ENCODE assay signal across 15 cellular contexts in the genomic region with DNA sequence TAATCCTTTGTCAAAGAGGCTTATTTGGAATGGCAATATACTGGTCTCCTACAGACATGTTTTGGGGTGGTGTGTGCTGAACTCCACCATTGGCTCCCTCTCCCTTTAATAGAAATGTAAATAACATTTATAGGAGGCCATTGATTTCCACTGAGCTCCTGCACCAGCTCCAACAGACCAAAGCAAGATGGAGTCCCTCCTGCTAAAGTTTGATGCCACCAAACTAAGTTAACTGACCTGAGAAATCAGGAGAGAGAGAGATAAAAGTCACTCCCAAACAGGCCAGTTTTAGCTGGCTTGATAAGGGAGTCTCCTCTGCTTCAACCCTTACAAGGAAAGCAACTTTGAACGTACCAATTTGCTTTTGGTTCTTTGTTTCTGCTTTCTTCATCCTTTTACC. TPM values are rescaled to one million over a fixed set of nuclear protein-coding genes. Genes with fewer than 3 reads are reported as not detected.
A peak's percentile ranks its signal among the peaks of the same experiment; 100 is the strongest.
DNase-seq lines count a peak whose midpoint lies in the region; TF ChIP-seq lines count a peak whose summit lies in the region.
"Had no signal": no experiment of that assay in that cellular context is flagged by ENCODE, and none has a peak within 500 bp of the region (broad histone marks: within the 10 kb centered on the region; RNA-seq: fewer than 3 reads in every experiment).

No MANE protein-coding gene starts in this region.

- H3K9ac ChIP-seq in HUES48 (ENCODE audit: low read depth, low read length), result peak overlapping the region; percentile 59; the same call in 1 of the 2 replicates
- H3K9ac ChIP-seq in Loucy (ENCODE audit: low read depth, low read length, poor library complexity, severe bottlenecking), result no peak overlapping the region
- H3K9ac ChIP-seq in iPS-20b (ENCODE audit: low read depth, low read length), result peak overlapping the region; percentile 39; the same call in 1 of the 2 replicates

- no peaks in the 10 kb centered on the region for H3K36me3 ChIP-seq in HUES48 (ENCODE audit: control insufficient read depth, insufficient read depth, low read length)
- H3K36me3 ChIP-seq in Loucy (ENCODE audit: insufficient read depth, low read length), result no peaks in the 10 kb centered on the region
- no peaks in the 10 kb centered on the region for H3K36me3 ChIP-seq in iPS-20b (ENCODE audit: insufficient read depth, low read depth, low read length)

- H3K79me2 ChIP-seq in Loucy (ENCODE audit: insufficient read depth, low read length), result no peaks in the 10 kb centered on the region

- no peaks in the 10 kb centered on the region for H3K27me3 Mint-ChIP-seq in activated T-helper 1 cell treated with anti-CD3 and anti-CD28 coated beads, Interleukin-12 subunit alpha, Interleukin-12 subunit beta, Interleukin-2, Interleukin-4 antibody, amounts not matched to agents 30 ng/mL and 10 ng/mL and 1 ng/mL, durations not matched to agents 14 hours and 24 hours and 36 hours (ENCODE audit: insufficient read depth)

- H3K9me3 Mint-ChIP-seq in activated T-helper 1 cell treated with anti-CD3 and anti-CD28 coated beads, Interleukin-12 subunit alpha, Interleukin-12 subunit beta, Interleukin-2, Interleukin-4 antibody, amounts not matched to agents 30 ng/mL and 10 ng/mL and 1 ng/mL, durations not matched to agents 14 hours and 24 hours and 36 hours, result peaks cover 5% of the 10 kb centered on the region

- no peak overlapping the region for H3K27ac Mint-ChIP-seq in activated T-helper 1 cell treated with anti-CD3 and anti-CD28 coated beads, Interleukin-12 subunit alpha, Interleukin-12 subunit beta, Interleukin-2, Interleukin-4 antibody, amounts not matched to agents 30 ng/mL and 10 ng/mL and 1 ng/mL, durations not matched to agents 14 hours and 24 hours and 36 hours

- intact Hi-C loops in activated T-helper 1 cell treated with anti-CD3 and anti-CD28 coated beads, Interleukin-12 subunit alpha, Interleukin-12 subunit beta, Interleukin-2, Interleukin-4 antibody, amounts not matched to agents 30 ng/mL and 10 ng/mL and 1 ng/mL, durations not matched to agents 14 hours and 24 hours and 36 hours (cut with micrococcal nuclease), result loop anchor here (10.0 kb wide), 1 partner anchor 935 kb away; a partner anchor contains a TSS

- H3K4me1 ChIP-seq in HUES48 (ENCODE audit: control insufficient read depth, insufficient read depth, low read length), result peaks cover 23% of the 10 kb centered on the region
- H3K4me1 ChIP-seq in Loucy (ENCODE audit: insufficient read depth, low read length, poor library complexity, severe bottlenecking), result no peaks in the 10 kb centered on the region
- peaks cover 18% of the 10 kb centered on the region; the same call in 1 of the 2 replicates for H3K4me1 ChIP-seq in iPS-20b (ENCODE audit: insufficient read depth, low read length)

- no peaks in the 10 kb centered on the region for H4K20me1 ChIP-seq in Loucy (ENCODE audit: insufficient read depth, low read length, poor library complexity, severe bottlenecking)

- DNase-seq in activated T-helper 1 cell treated with anti-CD3 and anti-CD28 coated beads, Interleukin-12 subunit alpha, Interleukin-12 subunit beta, Interleukin-2, Interleukin-4 antibody, amounts not matched to agents 30 ng/mL and 10 ng/mL and 1 ng/mL, durations not matched to agents 14 hours and 24 hours and 36 hours (ENCODE audit: low spot score), result no peak
- DNase-seq in T-helper 1 cell, result no peak
- DNase-seq in hepatic stellate cell (ENCODE audit: low spot score), result no peak
- DNase-seq: C1 segment of cervical spinal cord; Calu3; CD4-positive, alpha-beta memory T cell; COR-L47; DMS53; DMS79 treated with DMSO at 0.1 percent for 48 hours; GF-D8; GOT3; H7 had no signal

- no peak overlapping the region for H3K4me2 ChIP-seq in Loucy (ENCODE audit: low read depth, low read length, poor library complexity, severe bottlenecking)

- H2AFZ ChIP-seq in Loucy (ENCODE audit: low read length), result peak overlapping the region; percentile 52; the same call in 1 of the 2 replicates

- H3K36me3 Mint-ChIP-seq in activated T-helper 1 cell treated with anti-CD3 and anti-CD28 coated beads, Interleukin-12 subunit alpha, Interleukin-12 subunit beta, Interleukin-2, Interleukin-4 antibody, amounts not matched to agents 30 ng/mL and 10 ng/mL and 1 ng/mL, durations not matched to agents 14 hours and 24 hours and 36 hours (ENCODE audit: low read depth), result no peaks in the 10 kb centered on the region
- H3K36me3 Mint-ChIP-seq: CD4-positive, alpha-beta memory T cell had no signal

- H3K9me2 ChIP-seq in Loucy (replicated peaks; ENCODE audit: low read depth, low read length), result no peaks in the 10 kb centered on the region

- H3K27me3 ChIP-seq in HUES48 (ENCODE audit: control insufficient read depth, insufficient read depth, low read length) (no peaks in the 10 kb centered on the region), Loucy (ENCODE audit: insufficient read depth, low read length, poor library complexity, severe bottlenecking) (no peaks in the 10 kb centered on the region), iPS-20b (ENCODE audit: insufficient read depth, low read length) (no peaks in the 10 kb centered on the region)

- H3K4me3 ChIP-seq in HUES48 (ENCODE audit: low read depth, low read length) (no peak overlapping the region), Loucy (ENCODE audit: low read length, poor library complexity, severe bottlenecking) (no peak overlapping the region), iPS-20b (ENCODE audit: low read length) (no peak overlapping the region)

- peak overlapping the region; percentile 64 for H3K27ac ChIP-seq in HUES48 (ENCODE audit: low read depth, low read length)
- H3K27ac ChIP-seq in iPS-20b (ENCODE audit: low read length), result peak overlapping the region; percentile 76

- H3K4me1 Mint-ChIP-seq in activated T-helper 1 cell treated with anti-CD3 and anti-CD28 coated beads, Interleukin-12 subunit alpha, Interleukin-12 subunit beta, Interleukin-2, Interleukin-4 antibody, amounts not matched to agents 30 ng/mL and 10 ng/mL and 1 ng/mL, durations not matched to agents 14 hours and 24 hours and 36 hours (ENCODE audit: low read depth), result no peaks in the 10 kb centered on the region
- H3K4me1 Mint-ChIP-seq: CD4-positive, alpha-beta memory T cell had no signal

- no peak for TF ChIP-seq CTCF in Loucy (conservative IDR thresholded peaks at IDR 0.05; ENCODE audit: low read length)

- H3K4me3 Mint-ChIP-seq in activated T-helper 1 cell treated with anti-CD3 and anti-CD28 coated beads, Interleukin-12 subunit alpha, Interleukin-12 subunit beta, Interleukin-2, Interleukin-4 antibody, amounts not matched to agents 30 ng/mL and 10 ng/mL and 1 ng/mL, durations not matched to agents 14 hours and 24 hours and 36 hours, result no peak overlapping the region
- H3K4me3 Mint-ChIP-seq: CD4-positive, alpha-beta memory T cell had no signal

- no peaks in the 10 kb centered on the region for H3F3A ChIP-seq in Loucy (ENCODE audit: low read depth)

- H3K9me3 ChIP-seq in HUES48 (ENCODE audit: control insufficient read depth, insufficient read depth, low read length) (no peaks in the 10 kb centered on the region; the same call in 1 of the 2 replicates), Loucy (ENCODE audit: insufficient read depth, low read depth, low read length) (no peaks in the 10 kb centered on the region), iPS-20b (ENCODE audit: insufficient read depth, low read depth, low read length) (no peaks in the 10 kb centered on the region)

RNA-seq across cellular contexts. Expression of a gene that starts 8.1 kb away (rescaled TPM):
- total RNA-seq in activated T-helper 1 cell treated with anti-CD3 and anti-CD28 coated beads, Interleukin-12 subunit alpha, Interleukin-12 subunit beta, Interleukin-2, Interleukin-4 antibody, amounts not matched to agents 30 ng/mL and 10 ng/mL and 1 ng/mL, durations not matched to agents 14 hours and 24 hours and 36 hours, result 39.1 and 41.8 TPM in 2 replicates
